19 cellular contexts compared by ENCODE assay signal in the genomic region with DNA sequence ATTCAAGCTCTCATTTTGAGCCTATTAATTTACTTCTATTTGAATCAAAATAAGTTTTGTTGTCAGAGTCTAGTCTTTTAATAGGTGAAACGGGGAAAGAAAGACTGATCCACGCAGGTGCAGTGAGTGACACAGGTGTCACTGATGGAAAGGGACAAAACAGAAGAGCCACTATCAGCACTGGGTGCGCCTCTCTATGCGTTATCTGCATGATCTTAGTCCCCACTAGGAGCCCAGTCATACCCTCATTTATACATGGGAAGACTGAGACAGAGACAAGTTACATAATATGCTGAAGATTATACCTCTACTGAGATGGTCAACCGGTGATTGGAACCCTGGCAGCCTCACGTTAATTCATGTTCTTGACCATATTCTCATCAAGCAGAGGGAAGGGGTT. TPM values are rescaled to one million over a fixed set of nuclear protein-coding genes. Genes with fewer than 3 reads are reported as not detected.
A peak's percentile ranks its signal among the peaks of the same experiment; 100 is the strongest.
DNase-seq lines count a peak whose midpoint lies in the region; ATAC-seq and TF ChIP-seq lines count a peak whose summit lies in the region.
"Had no signal": no experiment of that assay in that cellular context is flagged by ENCODE, and none has a peak within 500 bp of the region (broad histone marks: within the 10 kb centered on the region; RNA-seq: fewer than 3 reads in every experiment).

No MANE protein-coding gene starts in this region.

- peaks cover 50% of the 10 kb centered on the region for H3K79me2 ChIP-seq in neural cell (replicated peaks; ENCODE audit: insufficient read depth, low read length)

- no peaks in the 10 kb centered on the region for H3K27me3 ChIP-seq in CD4-positive, CD25-positive, alpha-beta regulatory T cell (ENCODE audit: control insufficient read depth, insufficient read depth, low read length)
- no peaks in the 10 kb centered on the region for H3K27me3 ChIP-seq in neural cell (ENCODE audit: insufficient read depth, low read depth, low read length)
- H3K27me3 ChIP-seq: brain microvascular endothelial cell, sigmoid colon, SJSA1 had no signal

- no peaks in the 10 kb centered on the region for H3K9me3 ChIP-seq in CD4-positive, CD25-positive, alpha-beta regulatory T cell (ENCODE audit: control insufficient read depth in 2 of 2, low read length in 2 of 2)
- H3K9me3 ChIP-seq in neural cell (ENCODE audit: low read length): no peaks in the 10 kb centered on the region
- H3K9me3 ChIP-seq: sigmoid colon, SJSA1 had no signal

- TF ChIP-seq EP300 in neural cell (conservative IDR thresholded peaks at IDR 0.05; ENCODE audit: poor library complexity, severe bottlenecking): no peak

- H3K27ac Mint-ChIP-seq in CD4-positive, CD25-positive, alpha-beta regulatory T cell: peak overlapping the region in 2 of 3 donors; percentile 27 to 91
- peak overlapping the region in 2 of 5 experiments; percentile 30 to 96 for H3K27ac Mint-ChIP-seq in brain
- H3K27ac Mint-ChIP-seq: activated CD4-positive, alpha-beta T cell treated with anti-CD3 and anti-CD28 coated beads, Interleukin-2, amount 10 ng/mL, durations not matched to agents 7 days and 5 days; activated naive CD8-positive, alpha-beta T cell treated with anti-CD3 and anti-CD28 coated beads, Interleukin-2, amount 50 U/mL, for 24 hours had no signal

- TF ChIP-seq RAD21 in neural cell (conservative IDR thresholded peaks at IDR 0.05): no peak

- peaks cover 7% of the 10 kb centered on the region for H4K20me1 ChIP-seq in neural cell (ENCODE audit: insufficient read depth)

- H3K4me3 ChIP-seq in CD4-positive, CD25-positive, alpha-beta regulatory T cell (ENCODE audit: low read depth, low read length): no peak overlapping the region
- H3K4me3 ChIP-seq in neural cell (ENCODE audit: low read length): peak overlapping the region; percentile 98
- H3K4me3 ChIP-seq: coronary artery, sigmoid colon, SJSA1 had no signal

- TF ChIP-seq CTCF in brain (conservative IDR thresholded peaks at IDR 0.05) (no peak), neural cell (IDR thresholded peaks at IDR 0.05; ENCODE audit: poor library complexity, severe bottlenecking) (no peak)

- peaks cover 30 to 57% (median 42%) of the 10 kb centered on the region in 4 donors for H3K4me1 Mint-ChIP-seq in CD4-positive, CD25-positive, alpha-beta regulatory T cell
- peaks cover 49% of the 10 kb centered on the region for H3K4me1 Mint-ChIP-seq in brain

- peaks cover 7% of the 10 kb centered on the region for H3K27me3 Mint-ChIP-seq in CD4-positive, CD25-positive, alpha-beta regulatory T cell
- H3K27me3 Mint-ChIP-seq in brain: peaks cover 12% of the 10 kb centered on the region
- H3K27me3 Mint-ChIP-seq: activated CD4-positive, alpha-beta T cell treated with anti-CD3 and anti-CD28 coated beads, Interleukin-2, amount 10 ng/mL, durations not matched to agents 7 days and 5 days; activated naive CD8-positive, alpha-beta T cell treated with anti-CD3 and anti-CD28 coated beads, Interleukin-2, amount 50 U/mL, for 24 hours; natural killer cell treated with Interleukin-12 subunit alpha and Interleukin-12 subunit beta and Interleukin-15 and Interleukin-18, amount 100 ng/mL, for 72 hours had no signal

- H3K4me3 Mint-ChIP-seq in CD4-positive, CD25-positive, alpha-beta regulatory T cell: peak overlapping the region in 3 of 4 donors; percentile 62 to 97 (median 95)
- H3K4me3 Mint-ChIP-seq in brain: peak overlapping the region in 4 of 5 experiments; percentile 91 to 100 (median 96)
- H3K4me3 Mint-ChIP-seq: activated CD4-positive, alpha-beta T cell treated with anti-CD3 and anti-CD28 coated beads, Interleukin-2, amount 10 ng/mL, durations not matched to agents 7 days and 5 days; activated naive CD8-positive, alpha-beta T cell treated with anti-CD3 and anti-CD28 coated beads, Interleukin-2, amount 50 U/mL, for 24 hours had no signal

- H3K9me3 Mint-ChIP-seq in CD4-positive, CD25-positive, alpha-beta regulatory T cell: no peaks in the 10 kb centered on the region
- no peaks in the 10 kb centered on the region for H3K9me3 Mint-ChIP-seq in brain
- H3K9me3 Mint-ChIP-seq: activated CD4-positive, alpha-beta T cell treated with anti-CD3 and anti-CD28 coated beads, Interleukin-2, amount 10 ng/mL, durations not matched to agents 7 days and 5 days; activated naive CD8-positive, alpha-beta T cell treated with anti-CD3 and anti-CD28 coated beads, Interleukin-2, amount 50 U/mL, for 24 hours; natural killer cell treated with Interleukin-12 subunit alpha and Interleukin-12 subunit beta and Interleukin-15 and Interleukin-18, amount 100 ng/mL, for 72 hours had no signal

- ATAC-seq in CD4-positive, CD25-positive, alpha-beta regulatory T cell (ENCODE audit: low read depth in 2 of 2): no peak
- ATAC-seq: activated naive CD8-positive, alpha-beta T cell treated with anti-CD3 and anti-CD28 coated beads, Interleukin-2, amount 50 U/mL, for 24 hours; left colon; natural killer cell treated with Interleukin-12 subunit alpha and Interleukin-12 subunit beta and Interleukin-15 and Interleukin-18, amount 100 ng/mL, for 72 hours had no signal

- H3K36me3 Mint-ChIP-seq in CD4-positive, CD25-positive, alpha-beta regulatory T cell: no peaks in the 10 kb centered on the region
- H3K36me3 Mint-ChIP-seq in brain: no peaks in the 10 kb centered on the region
- H3K36me3 Mint-ChIP-seq: natural killer cell treated with Interleukin-12 subunit alpha and Interleukin-12 subunit beta and Interleukin-15 and Interleukin-18, amount 100 ng/mL, for 72 hours had no signal

- no peaks in the 10 kb centered on the region for H3K9me2 ChIP-seq in neural cell (ENCODE audit: insufficient read depth, low read length)

- no peaks in the 10 kb centered on the region for H3K36me3 ChIP-seq in CD4-positive, CD25-positive, alpha-beta regulatory T cell (ENCODE audit: control insufficient read depth, insufficient read depth, low read length)
- no peaks in the 10 kb centered on the region for H3K36me3 ChIP-seq in neural cell (ENCODE audit: insufficient read depth, low read length)
- H3K36me3 ChIP-seq: brain microvascular endothelial cell, sigmoid colon had no signal

- no peak overlapping the region for H3K27ac ChIP-seq in CD4-positive, CD25-positive, alpha-beta regulatory T cell (ENCODE audit: insufficient read depth, low read length, poor library complexity, severe bottlenecking)
- no peak overlapping the region for H3K27ac ChIP-seq in neural cell (ENCODE audit: low read length)
- H3K27ac ChIP-seq: brain microvascular endothelial cell, coronary artery, SJSA1 had no signal

- DNase-seq in CD4-positive, CD25-positive, alpha-beta regulatory T cell: no peak
- peak; percentile 54 for DNase-seq in G401 (ENCODE audit: low spot score)
- no peak for DNase-seq in activated CD8-positive, alpha-beta memory T cell treated with anti-CD3 and anti-CD28 coated beads, Interleukin-2, amount 50 U/mL, for 48 hours
- no peak for DNase-seq in globus pallidus (ENCODE audit: low spot score)
- DNase-seq in ecto neural progenitor cell (ENCODE audit: low spot score): no peak
- DNase-seq: activated CD4-positive, alpha-beta T cell treated with anti-CD3 and anti-CD28 coated beads, Interleukin-2, amount 10 ng/mL, durations not matched to agents 7 days and 5 days; activated naive CD8-positive, alpha-beta T cell treated with anti-CD3 and anti-CD28 coated beads, Interleukin-2, amount 50 U/mL, for 24 hours; brain microvascular endothelial cell; head of caudate nucleus; left colon; NCI-H1105 treated with DMSO at 0.1 percent for 48 hours; NCI-H2107; posterior cingulate gyrus; sigmoid colon had no signal

- in situ Hi-C loops in G401 (cut with HindIII; ENCODE audit: low sequenced_read_pairs): no loop called here

- H3K9ac ChIP-seq in neural cell (ENCODE audit: low read length): no peak overlapping the region

- H3K4me2 ChIP-seq in neural cell (ENCODE audit: low read length): peak overlapping the region; percentile 21

- H2AFZ ChIP-seq in neural cell (ENCODE audit: low read depth, low read length): no peak overlapping the region

- no peaks in the 10 kb centered on the region for H3F3A ChIP-seq in neural cell (ENCODE audit: insufficient read depth, low read length, poor library complexity, severe bottlenecking)

- peaks cover 35% of the 10 kb centered on the region for H3K4me1 ChIP-seq in CD4-positive, CD25-positive, alpha-beta regulatory T cell (ENCODE audit: control insufficient read depth, insufficient read depth, low read length, poor library complexity, severe bottlenecking)

TF ChIP-seq in neural cell, 6 proteins besides CTCF, POLR2A, EP300 and RAD21:
- no peak for TF ChIP-seq POLR2AphosphoS5 (IDR thresholded peaks at IDR 0.05)

RNA-seq across cellular contexts. Expression of a gene that starts 3.4 kb away (rescaled TPM):
- 23.5 TPM for total RNA-seq in CD4-positive, CD25-positive, alpha-beta regulatory T cell
- 1 to 10 TPM; 2.6 to 3.9 (median 3.2) TPM for polyA plus RNA-seq in CD4-positive, CD25-positive, alpha-beta regulatory T cell
- 0.12 and 0.85 TPM in 2 replicates for total RNA-seq in G401 (2014; rRNA removed; shearing (Covaris generic))
- 2.8 TPM for polyA plus RNA-seq in brain (ENCODE audit: insufficient read depth, low read depth, low replicate concordance)
- 15.4 and 17.7 TPM in 2 replicates for polyA plus RNA-seq in neural cell
- polyA minus RNA-seq in neural cell: 24.6 and 29.5 TPM in 2 replicates
